In the genomic region with DNA sequence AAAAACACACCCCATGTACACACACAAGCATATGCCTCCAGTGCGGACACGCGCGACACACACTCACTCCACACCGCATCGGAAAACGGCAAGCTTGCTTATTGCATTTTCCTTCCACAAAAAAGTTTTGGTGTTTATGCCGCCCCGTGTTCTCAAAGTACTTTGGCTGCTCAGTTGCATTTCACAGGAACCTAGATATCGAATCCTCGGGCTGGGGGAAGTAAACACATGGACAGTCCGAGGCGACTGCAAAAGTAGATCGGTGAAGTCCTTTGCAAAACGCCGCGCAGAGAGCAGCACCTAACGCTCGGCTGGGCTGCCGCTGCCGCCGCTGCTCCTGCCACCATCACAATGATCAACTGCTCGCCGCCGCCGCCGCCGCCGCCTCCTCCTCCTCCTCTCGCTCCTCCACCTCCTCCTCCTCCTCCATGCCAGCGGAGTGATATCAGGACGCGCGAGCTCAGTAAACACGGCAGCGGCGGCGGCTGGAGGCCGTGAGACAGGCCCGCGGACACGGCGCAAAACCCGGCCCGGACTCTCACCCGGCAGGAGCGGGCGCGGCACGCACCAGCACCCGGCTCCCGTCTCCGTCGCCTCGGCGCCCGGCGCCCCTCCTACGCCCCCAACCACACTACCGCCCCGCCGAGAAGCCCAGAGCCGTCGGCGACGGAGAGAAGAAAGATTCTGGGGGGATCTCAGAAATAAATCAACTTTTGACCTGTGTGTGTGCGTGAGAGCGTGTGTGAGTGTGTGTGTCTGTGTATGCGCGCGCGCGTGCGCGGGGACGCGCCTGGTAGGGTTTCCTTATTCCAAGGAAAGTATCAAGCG, we compare ENCODE assay signal across 1 cellular context.
TF ChIP-seq lines count a peak whose summit lies in the region.

A gene (minus strand): TSS at position 441 of the 828 bp plus-strand sequence. CDS start 857 bp downstream, outside the sequence.

TF ChIP-seq in K562, 482 proteins besides CTCF, POLR2A, EP300 and RAD21 (continued from another document and continues in another):
- TF ChIP-seq, protein P1, sequence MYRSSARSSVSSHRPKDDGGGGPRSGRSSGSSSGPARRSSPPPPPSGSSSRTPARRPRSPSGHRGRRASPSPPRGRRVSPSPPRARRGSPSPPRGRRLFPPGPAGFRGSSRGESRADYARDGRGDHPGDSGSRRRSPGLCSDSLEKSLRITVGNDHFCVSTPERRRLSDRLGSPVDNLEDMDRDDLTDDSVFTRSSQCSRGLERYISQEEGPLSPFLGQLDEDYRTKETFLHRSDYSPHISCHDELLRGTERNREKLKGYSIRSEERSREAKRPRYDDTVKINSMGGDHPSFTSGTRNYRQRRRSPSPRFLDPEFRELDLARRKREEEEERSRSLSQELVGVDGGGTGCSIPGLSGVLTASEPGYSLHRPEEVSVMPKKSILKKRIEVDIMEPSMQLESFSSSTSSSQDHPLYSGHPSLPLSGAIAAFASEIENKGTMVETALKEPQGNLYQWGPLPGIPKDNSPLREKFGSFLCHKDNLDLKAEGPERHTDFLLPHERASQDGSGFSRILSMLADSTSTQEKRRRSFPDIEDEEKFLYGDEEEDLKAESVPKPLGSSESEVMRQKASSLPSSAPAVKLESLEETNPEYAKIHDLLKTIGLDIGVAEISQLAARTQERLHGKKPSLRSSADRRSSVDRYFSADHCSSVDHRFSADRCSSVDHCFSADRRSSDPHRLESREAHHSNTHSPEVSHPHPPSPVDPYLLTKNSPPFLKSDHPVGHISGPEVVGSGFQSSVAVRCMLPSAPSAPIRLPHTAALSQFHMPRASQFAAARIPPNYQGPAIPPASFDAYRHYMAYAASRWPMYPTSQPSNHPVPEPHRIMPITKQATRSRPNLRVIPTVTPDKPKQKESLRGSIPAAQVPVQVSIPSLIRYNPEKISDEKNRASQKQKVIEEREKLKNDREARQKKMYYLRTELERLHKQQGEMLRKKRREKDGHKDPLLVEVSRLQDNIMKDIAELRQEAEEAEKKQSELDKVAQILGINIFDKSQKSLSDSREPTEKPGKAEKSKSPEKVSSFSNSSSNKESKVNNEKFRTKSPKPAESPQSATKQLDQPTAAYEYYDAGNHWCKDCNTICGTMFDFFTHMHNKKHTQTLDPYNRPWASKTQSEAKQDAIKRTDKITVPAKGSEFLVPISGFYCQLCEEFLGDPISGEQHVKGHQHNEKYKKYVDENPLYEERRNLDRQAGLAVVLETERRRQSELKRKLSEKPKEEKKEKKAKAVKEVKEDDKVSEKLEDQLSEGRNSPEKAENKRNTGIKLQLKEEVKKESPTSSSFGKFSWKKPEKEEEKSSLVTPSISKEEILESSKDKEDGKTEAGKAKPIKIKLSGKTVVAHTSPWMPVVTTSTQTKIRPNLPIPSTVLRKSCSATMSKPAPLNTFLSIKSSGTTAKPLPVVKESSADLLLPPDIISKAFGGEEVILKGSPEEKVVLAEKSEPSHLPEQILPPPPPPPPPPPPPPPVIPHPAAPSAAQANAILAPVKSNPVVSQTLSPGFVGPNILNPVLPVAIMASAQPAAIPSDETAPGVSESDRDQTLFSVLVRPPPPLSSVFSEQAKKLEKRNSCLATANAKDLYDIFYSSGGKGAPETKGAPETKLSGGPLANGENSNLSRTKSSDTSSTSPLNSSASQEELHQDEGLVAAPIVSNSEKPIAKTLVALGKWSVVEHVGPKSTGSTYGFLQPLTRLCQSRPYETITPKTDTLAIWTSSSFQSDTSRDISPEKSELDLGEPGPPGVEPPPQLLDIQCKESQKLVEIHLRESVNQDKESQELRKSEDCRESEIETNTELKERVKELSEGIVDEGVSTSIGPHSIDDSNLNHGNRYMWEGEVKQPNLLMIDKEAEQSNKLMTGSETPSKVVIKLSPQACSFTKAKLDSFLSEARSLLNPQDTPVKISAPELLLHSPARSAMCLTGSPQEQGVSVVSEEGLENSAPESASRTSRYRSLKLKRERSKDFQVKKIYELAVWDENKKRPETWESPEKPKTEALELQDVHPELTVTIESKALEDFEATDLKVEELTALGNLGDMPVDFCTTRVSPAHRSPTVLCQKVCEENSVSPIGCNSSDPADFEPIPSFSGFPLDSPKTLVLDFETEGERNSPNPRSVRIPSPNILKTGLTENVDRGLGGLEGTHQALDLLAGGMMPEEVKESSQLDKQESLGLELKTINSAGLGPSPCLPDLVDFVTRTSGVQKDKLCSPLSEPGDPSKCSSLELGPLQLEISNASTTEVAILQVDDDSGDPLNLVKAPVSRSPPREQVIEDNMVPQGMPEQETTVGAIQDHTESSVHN (IDR thresholded peaks at IDR 0.05; ENCODE audit: borderline replicate concordance in 1 of 2, low read depth in 1 of 2): no peak
- TF ChIP-seq SMARCE1 (IDR thresholded peaks at IDR 0.05): no peak
- no peak for TF ChIP-seq ZNF347 (CRISPR knock-in tag; IDR thresholded peaks at IDR 0.05; ENCODE audit: low read depth)
- no peak for TF ChIP-seq SNIP1 (IDR thresholded peaks at IDR 0.05; ENCODE audit: low read depth)
- no peak for TF ChIP-seq ZNF165 (CRISPR knock-in tag; IDR thresholded peaks at IDR 0.05; ENCODE audit: borderline replicate concordance)
- peak; percentile 49; the same call in 1 of the 2 replicates for TF ChIP-seq SP1 (CRISPR knock-in tag; IDR thresholded peaks at IDR 0.05)
- TF ChIP-seq RBM34 (IDR thresholded peaks at IDR 0.05; ENCODE audit: borderline replicate concordance, insufficient read depth, low read length): no peak
- 0 out of 2 replicates have a peak, but pooled peaks have one; percentile 51 for TF ChIP-seq PHF21A (IDR thresholded peaks at IDR 0.05; ENCODE audit: borderline replicate concordance, low read depth)
- TF ChIP-seq L3MBTL2 (IDR thresholded peaks at IDR 0.05): peak; percentile 86
- 0 out of 2 replicates have a peak, but pooled peaks have one; percentile 41 for TF ChIP-seq POLR2AphosphoS5 (IDR thresholded peaks at IDR 0.05; ENCODE audit: control insufficient read depth, insufficient read depth, low read depth, low read length)
- TF ChIP-seq ZNF133 (CRISPR knock-in tag; IDR thresholded peaks at IDR 0.05): no peak
- peak in 1 of 2 experiments; percentile 72; a peak in 2 of 4 replicates for TF ChIP-seq RCOR1 (IDR thresholded peaks at IDR 0.05; ENCODE audit: borderline replicate concordance in 1 of 2, low read depth in 2 of 2, low read length in 2 of 2)
- no peak for TF ChIP-seq NR3C1 (CRISPR knock-in tag; IDR thresholded peaks at IDR 0.05)
- TF ChIP-seq, protein P2, sequence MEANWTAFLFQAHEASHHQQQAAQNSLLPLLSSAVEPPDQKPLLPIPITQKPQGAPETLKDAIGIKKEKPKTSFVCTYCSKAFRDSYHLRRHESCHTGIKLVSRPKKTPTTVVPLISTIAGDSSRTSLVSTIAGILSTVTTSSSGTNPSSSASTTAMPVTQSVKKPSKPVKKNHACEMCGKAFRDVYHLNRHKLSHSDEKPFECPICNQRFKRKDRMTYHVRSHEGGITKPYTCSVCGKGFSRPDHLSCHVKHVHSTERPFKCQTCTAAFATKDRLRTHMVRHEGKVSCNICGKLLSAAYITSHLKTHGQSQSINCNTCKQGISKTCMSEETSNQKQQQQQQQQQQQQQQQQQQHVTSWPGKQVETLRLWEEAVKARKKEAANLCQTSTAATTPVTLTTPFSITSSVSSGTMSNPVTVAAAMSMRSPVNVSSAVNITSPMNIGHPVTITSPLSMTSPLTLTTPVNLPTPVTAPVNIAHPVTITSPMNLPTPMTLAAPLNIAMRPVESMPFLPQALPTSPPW (CRISPR knock-in tag; IDR thresholded peaks at IDR 0.05): peak; percentile 68
- no peak for TF ChIP-seq PHB2 (IDR thresholded peaks at IDR 0.05; ENCODE audit: low read depth)
- TF ChIP-seq GABPB2 (CRISPR knock-in tag; conservative IDR thresholded peaks at IDR 0.05): no peak
- no peak for TF ChIP-seq BMI1 (IDR thresholded peaks at IDR 0.05; ENCODE audit: low read length)
- no peak for TF ChIP-seq ZNF408 (CRISPR knock-in tag; IDR thresholded peaks at IDR 0.05; ENCODE audit: low read depth)
- TF ChIP-seq ZNF644 (tag; IDR thresholded peaks at IDR 0.05; ENCODE audit: low read depth): 0 out of 2 replicates have a peak, but pooled peaks have one; percentile 67
- TF ChIP-seq NUFIP1 (IDR thresholded peaks at IDR 0.05; ENCODE audit: partially characterized antibody): peak; percentile 45
- TF ChIP-seq TRIM28 (IDR thresholded peaks at IDR 0.05): no peak
- TF ChIP-seq, protein P3, sequence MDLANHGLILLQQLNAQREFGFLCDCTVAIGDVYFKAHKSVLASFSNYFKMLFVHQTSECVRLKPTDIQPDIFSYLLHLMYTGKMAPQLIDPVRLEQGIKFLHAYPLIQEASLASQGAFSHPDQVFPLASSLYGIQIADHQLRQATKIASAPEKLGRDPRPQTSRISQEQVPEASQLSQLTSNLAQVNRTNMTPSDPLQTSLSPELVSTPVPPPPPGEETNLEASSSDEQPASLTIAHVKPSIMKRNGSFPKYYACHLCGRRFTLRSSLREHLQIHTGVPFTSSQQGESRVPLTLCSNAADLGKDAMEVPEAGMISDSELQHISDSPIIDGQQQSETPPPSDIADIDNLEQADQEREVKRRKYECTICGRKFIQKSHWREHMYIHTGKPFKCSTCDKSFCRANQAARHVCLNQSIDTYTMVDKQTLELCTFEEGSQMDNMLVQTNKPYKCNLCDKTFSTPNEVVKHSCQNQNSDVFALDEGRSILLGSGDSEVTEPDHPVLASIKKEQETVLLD (IDR thresholded peaks at IDR 0.05): peak; percentile 53; the same call in 1 of the 2 replicates
- TF ChIP-seq, protein P4, sequence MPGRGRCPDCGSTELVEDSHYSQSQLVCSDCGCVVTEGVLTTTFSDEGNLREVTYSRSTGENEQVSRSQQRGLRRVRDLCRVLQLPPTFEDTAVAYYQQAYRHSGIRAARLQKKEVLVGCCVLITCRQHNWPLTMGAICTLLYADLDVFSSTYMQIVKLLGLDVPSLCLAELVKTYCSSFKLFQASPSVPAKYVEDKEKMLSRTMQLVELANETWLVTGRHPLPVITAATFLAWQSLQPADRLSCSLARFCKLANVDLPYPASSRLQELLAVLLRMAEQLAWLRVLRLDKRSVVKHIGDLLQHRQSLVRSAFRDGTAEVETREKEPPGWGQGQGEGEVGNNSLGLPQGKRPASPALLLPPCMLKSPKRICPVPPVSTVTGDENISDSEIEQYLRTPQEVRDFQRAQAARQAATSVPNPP (IDR thresholded peaks at IDR 0.05; ENCODE audit: borderline replicate concordance, insufficient read depth, insufficient read length): no peak
- TF ChIP-seq TFAM (CRISPR knock-in tag; conservative IDR thresholded peaks at IDR 0.05): no peak
- TF ChIP-seq, protein P5, sequence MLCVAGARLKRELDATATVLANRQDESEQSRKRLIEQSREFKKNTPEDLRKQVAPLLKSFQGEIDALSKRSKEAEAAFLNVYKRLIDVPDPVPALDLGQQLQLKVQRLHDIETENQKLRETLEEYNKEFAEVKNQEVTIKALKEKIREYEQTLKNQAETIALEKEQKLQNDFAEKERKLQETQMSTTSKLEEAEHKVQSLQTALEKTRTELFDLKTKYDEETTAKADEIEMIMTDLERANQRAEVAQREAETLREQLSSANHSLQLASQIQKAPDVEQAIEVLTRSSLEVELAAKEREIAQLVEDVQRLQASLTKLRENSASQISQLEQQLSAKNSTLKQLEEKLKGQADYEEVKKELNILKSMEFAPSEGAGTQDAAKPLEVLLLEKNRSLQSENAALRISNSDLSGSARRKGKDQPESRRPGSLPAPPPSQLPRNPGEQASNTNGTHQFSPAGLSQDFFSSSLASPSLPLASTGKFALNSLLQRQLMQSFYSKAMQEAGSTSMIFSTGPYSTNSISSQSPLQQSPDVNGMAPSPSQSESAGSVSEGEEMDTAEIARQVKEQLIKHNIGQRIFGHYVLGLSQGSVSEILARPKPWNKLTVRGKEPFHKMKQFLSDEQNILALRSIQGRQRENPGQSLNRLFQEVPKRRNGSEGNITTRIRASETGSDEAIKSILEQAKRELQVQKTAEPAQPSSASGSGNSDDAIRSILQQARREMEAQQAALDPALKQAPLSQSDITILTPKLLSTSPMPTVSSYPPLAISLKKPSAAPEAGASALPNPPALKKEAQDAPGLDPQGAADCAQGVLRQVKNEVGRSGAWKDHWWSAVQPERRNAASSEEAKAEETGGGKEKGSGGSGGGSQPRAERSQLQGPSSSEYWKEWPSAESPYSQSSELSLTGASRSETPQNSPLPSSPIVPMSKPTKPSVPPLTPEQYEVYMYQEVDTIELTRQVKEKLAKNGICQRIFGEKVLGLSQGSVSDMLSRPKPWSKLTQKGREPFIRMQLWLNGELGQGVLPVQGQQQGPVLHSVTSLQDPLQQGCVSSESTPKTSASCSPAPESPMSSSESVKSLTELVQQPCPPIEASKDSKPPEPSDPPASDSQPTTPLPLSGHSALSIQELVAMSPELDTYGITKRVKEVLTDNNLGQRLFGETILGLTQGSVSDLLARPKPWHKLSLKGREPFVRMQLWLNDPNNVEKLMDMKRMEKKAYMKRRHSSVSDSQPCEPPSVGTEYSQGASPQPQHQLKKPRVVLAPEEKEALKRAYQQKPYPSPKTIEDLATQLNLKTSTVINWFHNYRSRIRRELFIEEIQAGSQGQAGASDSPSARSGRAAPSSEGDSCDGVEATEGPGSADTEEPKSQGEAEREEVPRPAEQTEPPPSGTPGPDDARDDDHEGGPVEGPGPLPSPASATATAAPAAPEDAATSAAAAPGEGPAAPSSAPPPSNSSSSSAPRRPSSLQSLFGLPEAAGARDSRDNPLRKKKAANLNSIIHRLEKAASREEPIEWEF (CRISPR knock-in tag; IDR thresholded peaks at IDR 0.05): no peak
- peak; percentile 84 for TF ChIP-seq POLR2G (IDR thresholded peaks at IDR 0.05; ENCODE audit: low read depth, low read length)
- peak in 1 of 2 experiments; percentile 86; a peak in 2 of 4 replicates for TF ChIP-seq NONO (IDR thresholded peaks at IDR 0.05; ENCODE audit: low read depth in 2 of 2, low read length in 1 of 2)
- TF ChIP-seq POLR2B (IDR thresholded peaks at IDR 0.05; ENCODE audit: low read depth, partially characterized antibody): no peak
- no peak for TF ChIP-seq ZNF586 (CRISPR knock-in tag; conservative IDR thresholded peaks at IDR 0.05)
- TF ChIP-seq HLTF (IDR thresholded peaks at IDR 0.05): no peak
- TF ChIP-seq MAFG (tag; conservative IDR thresholded peaks at IDR 0.05): no peak
- no peak for TF ChIP-seq MED1 (CRISPR knock-in tag; IDR thresholded peaks at IDR 0.05; ENCODE audit: borderline replicate concordance)
- TF ChIP-seq NELFE (IDR thresholded peaks at IDR 0.05; ENCODE audit: insufficient read depth, insufficient read length): no peak
- no peak for TF ChIP-seq NR2C1 (IDR thresholded peaks at IDR 0.05)
- TF ChIP-seq NR2C1 (tag; IDR thresholded peaks at IDR 0.05): no peak
- TF ChIP-seq NFE2 (IDR thresholded peaks at IDR 0.05; ENCODE audit: low read depth): 0 out of 2 replicates have a peak, but pooled peaks have one; percentile 12
- 0 out of 2 replicates have a peak, but pooled peaks have one; percentile 42 for TF ChIP-seq ZEB2 (IDR thresholded peaks at IDR 0.05)
- TF ChIP-seq ZNF121 (CRISPR knock-in tag; conservative IDR thresholded peaks at IDR 0.05): no peak
- TF ChIP-seq SMARCC2 (IDR thresholded peaks at IDR 0.05; ENCODE audit: low read depth): no peak
- no peak for TF ChIP-seq U2AF2 (optimal IDR thresholded peaks at IDR 0.05; ENCODE audit: low read depth, low read length)
- TF ChIP-seq MAZ (CRISPR knock-in tag; conservative IDR thresholded peaks at IDR 0.05 in 1 of 2, IDR thresholded peaks at IDR 0.05 in 1 of 2): peak; percentile 59 to 78
- no peak for TF ChIP-seq TCF7 (IDR thresholded peaks at IDR 0.05; ENCODE audit: borderline replicate concordance)
- no peak for TF ChIP-seq GTF2F1 (IDR thresholded peaks at IDR 0.05; ENCODE audit: low read depth, low read length)
- TF ChIP-seq FOXP1 (CRISPR knock-in tag; IDR thresholded peaks at IDR 0.05): peak; percentile 91
- no peak for TF ChIP-seq ZSCAN32 (CRISPR knock-in tag; IDR thresholded peaks at IDR 0.05)
- TF ChIP-seq ZNF23 (CRISPR knock-in tag; IDR thresholded peaks at IDR 0.05): no peak
- TF ChIP-seq PURB (CRISPR knock-in tag; IDR thresholded peaks at IDR 0.05; ENCODE audit: low read depth): no peak
- TF ChIP-seq HEY1 (CRISPR knock-in tag; IDR thresholded peaks at IDR 0.05; ENCODE audit: borderline replicate concordance): no peak
- no peak for TF ChIP-seq EHMT2 (IDR thresholded peaks at IDR 0.05)
- TF ChIP-seq KDM2B (CRISPR knock-in tag; IDR thresholded peaks at IDR 0.05): peak; percentile 55; the same call in 1 of the 2 replicates
